Comparison of ENCODE assay signal across 8 cellular contexts in genomic region chr12:1830981-1831930, GRCh38. TPM values are rescaled to one million over a fixed set of nuclear protein-coding genes. Genes with fewer than 3 reads are reported as not detected.
DNase-seq lines count a peak whose midpoint lies in the region; ATAC-seq and TF ChIP-seq lines count a peak whose summit lies in the region.

No MANE protein-coding gene starts in this region.

- H3K36me3 ChIP-seq in liver (ENCODE audit: control insufficient read depth in 4 of 4, insufficient read depth in 3 of 4, low read depth in 1 of 4, low read length in 3 of 4) (no peaks in the 10 kb centered on the region), WERI-Rb-1 (no peaks in the 10 kb centered on the region)

- H3K9me3 ChIP-seq in liver (ENCODE audit: control insufficient read depth in 4 of 4, low read length in 3 of 4) (no peaks in the 10 kb centered on the region), WERI-Rb-1 (ENCODE audit: severe bottlenecking) (no peaks in the 10 kb centered on the region)

- no peak for TF ChIP-seq RAD21 in liver (IDR thresholded peaks at IDR 0.05)

- H3K27me3 ChIP-seq in liver (ENCODE audit: control insufficient read depth in 4 of 4, insufficient read depth in 4 of 4, low read length in 3 of 4) (peaks cover 0 to 5% (median 2%) of the 10 kb centered on the region in 4 donors), WERI-Rb-1 (ENCODE audit: insufficient read depth, low read depth, severe bottlenecking) (no peaks in the 10 kb centered on the region)

- WGBS in liver = 14% methylated on average over 34 of the region's 34 CpGs

- DNase-seq in AG20443 (ENCODE audit: low spot score) = peak; percentile 86
- peak; percentile 83 for DNase-seq in HuH-7 (ENCODE audit: low spot score)
- DNase-seq in cardiac fibroblast (ENCODE audit: low read depth in 2 of 2) = peak; percentile 50 to 68
- no peak for DNase-seq in midbrain (lab: John Stamatoyannopoulos, UW)
- no peak for DNase-seq in WERI-Rb-1
- no peak for DNase-seq in NCI-H1092 (lab: John Stamatoyannopoulos, UW)

- H3K4me3 ChIP-seq in cardiac fibroblast (replicated peaks in 1 of 2; ENCODE audit: low read depth in 2 of 2, low read length in 2 of 2) (no peak overlapping the region), liver (ENCODE audit: low read depth in 1 of 3, low read length in 3 of 3) (no peak overlapping the region), WERI-Rb-1 (ENCODE audit: low read depth, low read length) (no peak overlapping the region)

- no peak overlapping the region for H3K9ac ChIP-seq in liver (ENCODE audit: low read depth in 1 of 2, low read length in 2 of 2)

- TF ChIP-seq CTCF in cardiac fibroblast (IDR thresholded peaks at IDR 0.05; ENCODE audit: low read depth, low read length) = no peak
- no peak for TF ChIP-seq CTCF in liver (IDR thresholded peaks at IDR 0.05; ENCODE audit: low read depth, low read length, missing input control)
- TF ChIP-seq CTCF in WERI-Rb-1 (IDR thresholded peaks at IDR 0.05; ENCODE audit: low read depth, low read length) = no peak

- H3K27ac ChIP-seq in liver (ENCODE audit: low read depth in 1 of 2, low read length in 2 of 2) (no peak overlapping the region), WERI-Rb-1 (no peak overlapping the region)

- H3K4me1 ChIP-seq in liver (ENCODE audit: control insufficient read depth in 4 of 4, insufficient read depth in 4 of 4, low read length in 3 of 4) = no peaks in the 10 kb centered on the region

- no peak for ATAC-seq in HG03354 (IDR thresholded peaks at IDR 0.05; ENCODE audit: poor library complexity, severe bottlenecking, unreplicated experiment)

TF ChIP-seq in liver, 16 proteins besides CTCF, POLR2A, EP300 and RAD21:
- no peak for TF ChIP-seq TAF1 (conservative IDR thresholded peaks at IDR 0.05)
- peak; percentile 99 for TF ChIP-seq REST (IDR thresholded peaks at IDR 0.05)

RNA-seq across cellular contexts. Expression of gene LRTM2, which starts 10.9 kb away (rescaled TPM):
- total RNA-seq in liver = not detected
- not detected for polyA plus RNA-seq in liver

Comparison
In these comparisons a context has a peak if more than half of its experiments do, and no peak if none do; other contexts are left out.
1. DNase-seq: peak in AG20443 (single experiment), HuH-7 (single experiment) and cardiac fibroblast (2 of 2); none in midbrain (single experiment), WERI-Rb-1 (single experiment) and NCI-H1092 (single experiment).